ENCODE assay signal across 16 cellular contexts in the genomic region with DNA sequence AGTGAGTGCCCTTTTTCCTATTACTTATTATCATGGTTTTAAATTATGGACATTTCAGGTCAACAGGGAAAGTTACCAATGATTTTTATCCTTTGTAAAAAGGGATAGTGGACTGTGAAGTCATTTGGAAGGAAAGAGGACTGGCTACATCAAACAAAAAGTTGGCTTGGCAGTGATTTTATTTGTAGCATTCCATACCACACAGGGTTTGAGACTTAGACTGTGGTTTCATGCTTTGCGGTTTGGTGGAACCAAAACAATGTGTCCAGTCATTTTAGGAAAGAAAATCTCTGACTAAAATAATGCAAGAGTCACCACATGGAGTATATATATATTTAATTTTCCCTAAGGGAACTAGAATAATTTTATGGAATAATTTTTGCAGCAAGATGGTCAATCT.
A peak's percentile ranks its signal among the peaks of the same experiment; 100 is the strongest.
DNase-seq lines count a peak whose midpoint lies in the region; ATAC-seq and TF ChIP-seq lines count a peak whose summit lies in the region.
"Had no signal": no experiment of that assay in that cellular context is flagged by ENCODE, and none has a peak within 500 bp of the region (broad histone marks: within the 10 kb centered on the region; RNA-seq: fewer than 3 reads in every experiment).

No MANE protein-coding gene starts in this region.

- DNase-seq in AG10803 (ENCODE audit: low read depth) (peak; percentile 97), LoVo (ENCODE audit: low spot score) (peak; percentile 9), brain microvascular endothelial cell (peak; percentile 94), left lung (no peak), right cardiac atrium (no peak), NCI-H1436 treated with DMSO at 0.1 percent for 48 hours (lab: John Stamatoyannopoulos, UW) (no peak), NCI-H524 treated with DMSO at 0.1 percent for 48 hours (lab: John Stamatoyannopoulos, UW) (no peak)
- DNase-seq in effector CD4-positive, alpha-beta T cell = no peak
- DNase-seq: C1 segment of cervical spinal cord, GDM1, kidney, natural killer cell, upper lobe of right lung had no signal

- TF ChIP-seq CTCF in AG10803 (conservative IDR thresholded peaks at IDR 0.05; ENCODE audit: low read length) = no peak
- no peak for TF ChIP-seq CTCF in brain microvascular endothelial cell (IDR thresholded peaks at IDR 0.05; ENCODE audit: low read depth, low read length, missing control alignments)
- no peak for TF ChIP-seq CTCF in left lung (IDR thresholded peaks at IDR 0.05)

- H3K27ac ChIP-seq in brain microvascular endothelial cell (peak overlapping the region; percentile 70), left lung (peak overlapping the region in 1 of 2 donors; percentile 29), right cardiac atrium (ENCODE audit: low read length) (no peak overlapping the region)
- H3K27ac ChIP-seq: cardiac muscle cell, RWPE1, upper lobe of right lung had no signal

- ATAC-seq in left lung (peak; percentile 38), right cardiac atrium (no peak)
- ATAC-seq: natural killer cell had no signal

- intact Hi-C loops in left lung (cut with DNase I) (no loop called here), right cardiac atrium (cut with DNase I) (no loop called here)

- H3K27me3 ChIP-seq in brain microvascular endothelial cell (replicated peaks) = no peaks in the 10 kb centered on the region
- H3K27me3 ChIP-seq in left lung = no peaks in the 10 kb centered on the region
- H3K27me3 ChIP-seq in right cardiac atrium (ENCODE audit: control insufficient read depth, insufficient read depth) = no peaks in the 10 kb centered on the region
- H3K27me3 ChIP-seq: cardiac muscle cell, esophagus muscularis mucosa, upper lobe of right lung had no signal

- H3K36me3 ChIP-seq in brain microvascular endothelial cell (replicated peaks) (no peaks in the 10 kb centered on the region), left lung (no peaks in the 10 kb centered on the region)
- H3K36me3 ChIP-seq: upper lobe of right lung had no signal

- H3K4me3 ChIP-seq in AG10803 (ENCODE audit: low read length) (no peak overlapping the region), brain microvascular endothelial cell (ENCODE audit: low read depth, low read length) (no peak overlapping the region), left lung (no peak overlapping the region), right cardiac atrium (ENCODE audit: low read length) (no peak overlapping the region)
- H3K4me3 ChIP-seq: cardiac muscle cell, esophagus muscularis mucosa, upper lobe of right lung had no signal

- in situ Hi-C loops in brain microvascular endothelial cell (cut with HindIII; ENCODE audit: low pct_ligation_motif_present, low sequenced_read_pairs) = no loop called here

- 88% methylated on average over 1 of the region's 1 CpG for WGBS in right cardiac atrium

- H3K4me1 ChIP-seq in left lung (peaks cover 0 to 5% of the 10 kb centered on the region in 2 donors), right cardiac atrium (ENCODE audit: control insufficient read depth, insufficient read depth, low read length) (no peaks in the 10 kb centered on the region)
- H3K4me1 ChIP-seq: upper lobe of right lung had no signal

- no peaks in the 10 kb centered on the region for H3K9me3 ChIP-seq in left lung
- H3K9me3 ChIP-seq in right cardiac atrium (ENCODE audit: control insufficient read depth, low read length) = no peaks in the 10 kb centered on the region
- H3K9me3 ChIP-seq: esophagus muscularis mucosa, upper lobe of right lung had no signal

Comparison
In these comparisons a context has a peak if more than half of its experiments do, and no peak if none do; other contexts are left out.
1. DNase-seq: peak in AG10803 (single experiment), LoVo (single experiment) and brain microvascular endothelial cell (single experiment); none in left lung (0 of 2), right cardiac atrium (0 of 3), effector CD4-positive, alpha-beta T cell (single experiment), NCI-H1436 treated with DMSO at 0.1 percent for 48 hours (single experiment) and NCI-H524 treated with DMSO at 0.1 percent for 48 hours (single experiment).